8 cellular contexts compared by ENCODE assay signal in the genomic region with DNA sequence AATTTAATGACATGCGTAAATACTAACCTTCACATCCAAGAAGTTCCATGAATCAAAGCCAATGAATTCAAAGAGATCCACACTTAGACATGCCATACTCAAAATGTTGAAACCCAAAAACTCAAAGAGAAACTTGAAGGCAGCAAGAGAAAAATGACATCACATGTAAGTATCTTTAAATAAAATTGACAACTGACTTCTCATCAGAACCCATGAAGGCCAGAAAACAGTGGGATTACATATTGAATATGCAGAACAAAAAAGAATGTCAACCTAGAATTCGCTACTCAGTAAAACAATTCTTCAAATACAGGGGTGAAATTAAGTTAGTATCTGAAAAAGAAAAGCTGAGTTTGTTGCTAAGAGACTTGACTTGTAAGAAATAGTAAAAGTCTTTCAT.
"Had no signal": no experiment of that assay in that cellular context is flagged by ENCODE, and none has a peak within 500 bp of the region (broad histone marks: within the 10 kb centered on the region; RNA-seq: fewer than 3 reads in every experiment).

No MANE protein-coding gene starts in this region.

- H3K4me3 Mint-ChIP-seq: HFFc6 had no signal

- H3K27ac Mint-ChIP-seq: HFFc6 had no signal

- DNase-seq: GM23248, GOT3, H7, HFFc6, IMR-90, KG1 had no signal

- ATAC-seq: HCT116, K562 had no signal
